ENCODE assay signal across 1 cellular context in genomic region chr19:19170053-19170945, GRCh38.
TF ChIP-seq lines count a peak whose summit lies in the region.

MEF2B (minus strand) TSS chr19:19170263; CDS start chr19:19150735, 19,528 bp downstream.

TF ChIP-seq in K562, 482 proteins besides CTCF, POLR2A, EP300 and RAD21 (continued from another document):
- no peak for TF ChIP-seq ATF2 (CRISPR knock-in tag; IDR thresholded peaks at IDR 0.05)
- no peak for TF ChIP-seq HMGXB4 (CRISPR knock-in tag; IDR thresholded peaks at IDR 0.05)
- TF ChIP-seq CCNT2 (IDR thresholded peaks at IDR 0.05; ENCODE audit: borderline replicate concordance, extremely low read depth, insufficient read length, low read depth, low read length), result peak; percentile 36
- no peak for TF ChIP-seq CEBPB (tag; IDR thresholded peaks at IDR 0.05)
- no peak for TF ChIP-seq PHTF2 (CRISPR knock-in tag; IDR thresholded peaks at IDR 0.05)
- TF ChIP-seq ZNF398 (CRISPR knock-in tag; IDR thresholded peaks at IDR 0.05), result no peak
- TF ChIP-seq KLF10 (CRISPR knock-in tag; IDR thresholded peaks at IDR 0.05), result no peak
- 0 out of 2 replicates have a peak, but pooled peaks have one; percentile 46 for TF ChIP-seq ELF4 (CRISPR knock-in tag; IDR thresholded peaks at IDR 0.05)
- TF ChIP-seq RNF2 (IDR thresholded peaks at IDR 0.05), result no peak
- TF ChIP-seq ZNF239 (CRISPR knock-in tag; IDR thresholded peaks at IDR 0.05), result no peak
- TF ChIP-seq SAFB (IDR thresholded peaks at IDR 0.05; ENCODE audit: borderline replicate concordance, low read depth, low read length), result no peak
- no peak for TF ChIP-seq ZNF384 (IDR thresholded peaks at IDR 0.05; ENCODE audit: low read depth, low read length)
